Comparison of ENCODE assay signal across 19 cellular contexts in genomic region chr3:116432795-116433194, GRCh38. TPM values are rescaled to one million over a fixed set of nuclear protein-coding genes. Genes with fewer than 3 reads are reported as not detected.
"Had no signal": no experiment of that assay in that cellular context is flagged by ENCODE, and none has a peak within 500 bp of the region (broad histone marks: within the 10 kb centered on the region; RNA-seq: fewer than 3 reads in every experiment).

No MANE protein-coding gene starts in this region.

- DNase-seq: cortex of kidney; dorsolateral prefrontal cortex; effector CD8-positive, alpha-beta T cell; heart right ventricle; hypothalamus; kidney glomerular epithelial cell; mammary epithelial cell; naive thymus-derived CD8-positive, alpha-beta T cell; stimulated activated CD4-positive, alpha-beta T cell treated with anti-CD3 and anti-CD28 coated beads, Interleukin-2, amount 100 ng/mL, for 24 hours; stimulated activated CD4-positive, alpha-beta T cell treated with anti-CD3 and anti-CD28 coated beads, Interleukin-4, amount 100 ng/mL, for 4 hours; stimulated activated naive B cell treated with anti-CD40 and anti-IgM and Interleukin-4, amounts not matched to agents 10 μg/mL and 1 μg/mL and 100 μg/mL, for 72 hours; stimulated activated naive CD8-positive, alpha-beta T cell treated with anti-CD3 and anti-CD28 coated beads, Interleukin-15, amount 100 ng/mL, for 72 hours; testis; upper lobe of right lung had no signal

- H3K27me3 ChIP-seq: dorsolateral prefrontal cortex, heart right ventricle, neutrophil, testis, tibial nerve, upper lobe of right lung had no signal

- ATAC-seq: esophagus mucosa; heart right ventricle; left lobe of liver; naive thymus-derived CD8-positive, alpha-beta T cell; sciatic nerve; stimulated activated naive B cell treated with anti-CD40 and anti-IgM and Interleukin-4, amounts not matched to agents 10 μg/mL and 1 μg/mL and 100 μg/mL, for 72 hours; stimulated activated naive CD8-positive, alpha-beta T cell treated with anti-CD3 and anti-CD28 coated beads, Interleukin-15, amount 100 ng/mL, for 72 hours; upper lobe of right lung had no signal

- H3K4me3 ChIP-seq: dorsolateral prefrontal cortex, heart right ventricle, testis, tibial nerve, upper lobe of right lung had no signal

- H3K27ac ChIP-seq: dorsolateral prefrontal cortex, heart right ventricle, neutrophil, testis, tibial nerve, upper lobe of right lung had no signal

- H3K36me3 ChIP-seq: heart right ventricle, neutrophil, tibial nerve, upper lobe of right lung had no signal

RNA-seq across cellular contexts. Expression of gene LSAMP, which starts 12.5 kb away (rescaled TPM):
- polyA plus RNA-seq: mammary epithelial cell; naive thymus-derived CD8-positive, alpha-beta T cell had no signal
